In genomic region chr7:148723846-148724245, GRCh38 we compare ENCODE assay signal across 14 cellular contexts. TPM values are rescaled to one million over a fixed set of nuclear protein-coding genes. Genes with fewer than 3 reads are reported as not detected.
DNase-seq lines count a peak whose midpoint lies in the region; TF ChIP-seq lines count a peak whose summit lies in the region.
"Had no signal": no experiment of that assay in that cellular context is flagged by ENCODE, and none has a peak within 500 bp of the region (broad histone marks: within the 10 kb centered on the region; RNA-seq: fewer than 3 reads in every experiment).

No MANE protein-coding gene starts in this region.

- no peak overlapping the region for H2AFZ ChIP-seq in KMS-11 (ENCODE audit: low read depth)
- H2AFZ ChIP-seq: GM23338 had no signal

- WGBS in sigmoid colon, 2 donors = 82 to 92% methylated on average over 3 of the region's 3 CpGs

- no peak for TF ChIP-seq CTCF in KMS-11 (conservative IDR thresholded peaks at IDR 0.05; ENCODE audit: low read depth, low read length)
- no peak for TF ChIP-seq CTCF in cardiac fibroblast (IDR thresholded peaks at IDR 0.05; ENCODE audit: low read depth, low read length)
- TF ChIP-seq CTCF in sigmoid colon (IDR thresholded peaks at IDR 0.05) = no peak

- H3K4me3 ChIP-seq in BLaER1 treated with 17β-estradiol and CSF1 and Interleukin-3, amounts not matched to agents 10 nM and 100 nM = no peak overlapping the region
- H3K4me3 ChIP-seq in KMS-11 (IDR thresholded peaks at IDR 0.05; ENCODE audit: insufficient read depth, low read depth, low read length) = no peak overlapping the region
- no peak overlapping the region for H3K4me3 ChIP-seq in cardiac fibroblast (replicated peaks in 1 of 2; ENCODE audit: low read depth in 2 of 2, low read length in 2 of 2)
- no peak overlapping the region for H3K4me3 ChIP-seq in sigmoid colon
- H3K4me3 ChIP-seq: GM23338, SJCRH30 had no signal

- peak overlapping the region in 6 of 11 experiments; percentile 19 to 36 (median 22); a peak in 10 of 22 replicates for H3K4me2 ChIP-seq in BLaER1 treated with 17β-estradiol and CSF1 and Interleukin-3, amounts not matched to agents 10 nM and 100 nM
- peak overlapping the region; percentile 83; the same call in 1 of the 2 replicates for H3K4me2 ChIP-seq in KMS-11
- H3K4me2 ChIP-seq: GM23338 had no signal

- H3K36me3 ChIP-seq in BLaER1 treated with 17β-estradiol and CSF1 and Interleukin-3, amounts not matched to agents 10 nM and 100 nM = peaks cover 0 to 43% (median 14%) of the 10 kb centered on the region in 11 experiments; a peak in 17 of 22 replicates
- H3K36me3 ChIP-seq in KMS-11 (ENCODE audit: insufficient read depth) (no peaks in the 10 kb centered on the region), sigmoid colon (no peaks in the 10 kb centered on the region)
- H3K36me3 ChIP-seq: SJCRH30 had no signal

- no peak for TF ChIP-seq POLR2A in sigmoid colon (IDR thresholded peaks at IDR 0.05)

- no peak overlapping the region for H3K9ac ChIP-seq in BLaER1 treated with 17β-estradiol and CSF1 and Interleukin-3, amounts not matched to agents 10 nM and 100 nM
- no peak overlapping the region for H3K9ac ChIP-seq in KMS-11

- no peak overlapping the region for H3K27ac ChIP-seq in BLaER1 treated with 17β-estradiol and CSF1 and Interleukin-3, amounts not matched to agents 10 nM and 100 nM
- H3K27ac ChIP-seq in KMS-11 (peak overlapping the region; percentile 67; the same call in 1 of the 2 replicates), sigmoid colon (no peak overlapping the region)
- H3K27ac ChIP-seq: SJCRH30 had no signal

- H4K20me1 ChIP-seq in BLaER1 treated with 17β-estradiol and CSF1 and Interleukin-3, amounts not matched to agents 10 nM and 100 nM = peaks cover 99 to 100% (median 100%) of the 10 kb centered on the region in 11 experiments
- peaks cover 92% of the 10 kb centered on the region for H4K20me1 ChIP-seq in KMS-11 (ENCODE audit: insufficient read depth)

- peak; percentile 24 to 35 for DNase-seq in cardiac fibroblast (ENCODE audit: low read depth in 2 of 2)
- DNase-seq in renal cortical epithelial cell (ENCODE audit: low read depth) = peak; percentile 26
- no peak for DNase-seq in germinal center (ENCODE audit: low spot score)
- DNase-seq in cerebellar cortex (ENCODE audit: low spot score) = no peak
- no peak for DNase-seq in sigmoid colon
- DNase-seq: DMS79 treated with DMSO at 0.1 percent for 48 hours, KBM-7, NCI-H1092 treated with DMSO at 0.1 percent for 48 hours, NCI-H2081 treated with DMSO at 0.1 percent for 48 hours, NCI-H524 treated with DMSO at 0.1 percent for 48 hours had no signal

- H3K79me2 ChIP-seq in KMS-11 (ENCODE audit: insufficient read depth, low read depth) = peaks cover 100% of the 10 kb centered on the region

- no peak for TF ChIP-seq EP300 in sigmoid colon (IDR thresholded peaks at IDR 0.05)

- peaks cover 0 to 21% (median 7%) of the 10 kb centered on the region in 11 experiments; a peak in 7 of 22 replicates for H3K9me3 ChIP-seq in BLaER1 treated with 17β-estradiol and CSF1 and Interleukin-3, amounts not matched to agents 10 nM and 100 nM (replicated peaks in 1 of 11)
- no peaks in the 10 kb centered on the region for H3K9me3 ChIP-seq in sigmoid colon
- H3K9me3 ChIP-seq: SJCRH30 had no signal

- peaks cover 46 to 67% (median 56%) of the 10 kb centered on the region in 10 experiments for H3K4me1 ChIP-seq in BLaER1 treated with 17β-estradiol and CSF1 and Interleukin-3, amounts not matched to agents 10 nM and 100 nM
- H3K4me1 ChIP-seq in KMS-11 (ENCODE audit: low read depth, poor library complexity, severe bottlenecking) = peaks cover 100% of the 10 kb centered on the region
- H3K4me1 ChIP-seq in sigmoid colon = peaks cover 0 to 93% (median 52%) of the 10 kb centered on the region in 4 donors

- intact Hi-C loops in sigmoid colon (cut with DNase I) = no loop called here

- no peaks in the 10 kb centered on the region for H3K27me3 ChIP-seq in BLaER1 treated with 17β-estradiol and CSF1 and Interleukin-3, amounts not matched to agents 10 nM and 100 nM
- H3K27me3 ChIP-seq in KMS-11 (ENCODE audit: insufficient read depth, low read depth) (no peaks in the 10 kb centered on the region), sigmoid colon (no peaks in the 10 kb centered on the region)
- H3K27me3 ChIP-seq: SJCRH30 had no signal

RNA-seq across cellular contexts. Expression of gene CUL1, which starts 25.1 kb away (rescaled TPM):
- total RNA-seq in renal cortical epithelial cell (39.2 and 69.2 TPM in 2 replicates), sigmoid colon (10 to 100 TPM; 53.9 to 72.8 (median 65.3) TPM)
- 10 to 100 TPM; 24.0 to 28.7 (median 27.7) TPM for polyA plus RNA-seq in sigmoid colon

Comparison
In these comparisons a context has a peak if more than half of its experiments do, and no peak if none do; other contexts are left out.
1. DNase-seq: peak in cardiac fibroblast (2 of 2) and renal cortical epithelial cell (single experiment); none in germinal center (single experiment), cerebellar cortex (single experiment) and sigmoid colon (single experiment).